Comparison of ENCODE assay signal across 8 cellular contexts in the genomic region with DNA sequence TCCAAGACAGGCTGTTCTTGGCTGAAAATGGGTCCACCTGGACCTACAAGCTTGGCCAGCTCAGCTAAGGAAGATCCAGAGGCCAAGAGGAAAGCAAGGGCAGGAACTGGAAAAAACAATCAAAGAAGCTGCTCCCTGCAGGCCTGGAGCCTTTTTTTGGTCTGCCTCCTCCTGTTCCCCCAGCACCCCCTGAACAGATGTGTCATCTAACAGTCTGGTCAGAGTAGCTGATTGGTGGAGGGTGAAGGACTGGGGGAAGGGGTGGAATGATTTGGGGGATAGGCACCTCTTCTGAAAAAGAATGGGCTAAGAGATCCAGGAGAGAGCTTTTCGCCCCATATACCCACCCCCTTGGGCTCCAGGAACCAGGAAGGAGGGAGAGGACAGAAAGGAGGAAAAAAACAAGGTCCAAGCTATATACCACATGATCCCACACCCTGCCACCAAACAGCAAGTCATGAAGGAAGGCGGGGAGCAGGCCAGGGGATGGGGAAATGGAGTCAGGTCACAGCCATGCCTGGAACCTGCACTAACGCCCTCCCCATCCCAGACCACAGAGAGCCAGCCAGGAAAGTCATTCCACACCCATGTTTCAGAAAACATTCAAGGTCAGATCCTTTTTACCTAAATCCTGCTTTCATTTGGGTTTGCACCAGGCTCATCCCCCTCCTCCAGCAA. TPM values are rescaled to one million over a fixed set of nuclear protein-coding genes. Genes with fewer than 3 reads are reported as not detected.
DNase-seq lines count a peak whose midpoint lies in the region; ATAC-seq and TF ChIP-seq lines count a peak whose summit lies in the region.

No MANE protein-coding gene starts in this region.

- H3K4me1 Mint-ChIP-seq in central memory CD8-positive, alpha-beta T cell = peaks cover 45% of the 10 kb centered on the region

- H3K36me3 Mint-ChIP-seq in central memory CD8-positive, alpha-beta T cell (ENCODE audit: insufficient read depth) = peaks cover 5% of the 10 kb centered on the region

- intact Hi-C loops in left ventricle myocardium inferior (cut with micrococcal nuclease) = no loop called here
- intact Hi-C loops in left ventricle myocardium superior (cut with micrococcal nuclease) = no loop called here

- peak overlapping the region; percentile 73 for H3K4me3 Mint-ChIP-seq in central memory CD8-positive, alpha-beta T cell

- ATAC-seq in left ventricle myocardium superior = no peak
- no peak for ATAC-seq in central memory CD8-positive, alpha-beta T cell (replicated peaks; ENCODE audit: extremely low read depth, poor library complexity, severe bottlenecking)
- ATAC-seq in HG02981 (IDR thresholded peaks at IDR 0.05; ENCODE audit: unreplicated experiment) = no peak

- H3K36me3 ChIP-seq in left ventricle myocardium inferior = no peaks in the 10 kb centered on the region

- peaks cover 63% of the 10 kb centered on the region for H3K4me1 ChIP-seq in left ventricle myocardium inferior

- no peak for TF ChIP-seq CTCF in left ventricle myocardium inferior (IDR thresholded peaks at IDR 0.05; ENCODE audit: borderline replicate concordance)

- no peaks in the 10 kb centered on the region for H3K27me3 Mint-ChIP-seq in central memory CD8-positive, alpha-beta T cell

- H3K9me3 Mint-ChIP-seq in central memory CD8-positive, alpha-beta T cell = no peaks in the 10 kb centered on the region

- H3K4me3 ChIP-seq in left ventricle myocardium inferior = peak overlapping the region; percentile 96

- H3K27ac ChIP-seq in left ventricle myocardium inferior (replicated peaks) = peak overlapping the region; percentile 83

- DNase-seq in left ventricle myocardium inferior = no peak
- no peak for DNase-seq in left ventricle myocardium superior
- no peak for DNase-seq in central memory CD8-positive, alpha-beta T cell (ENCODE audit: low spot score in 2 of 2)
- DNase-seq in mesenteric fat pad (ENCODE audit: low spot score) = peak; percentile 64
- no peak for DNase-seq in NCI-H1930 (lab: John Stamatoyannopoulos, UW)
- DNase-seq in NCI-H774 (lab: John Stamatoyannopoulos, UW) = no peak
- DNase-seq in NCI-H524 treated with DMSO at 0.1 percent for 48 hours (lab: John Stamatoyannopoulos, UW) = no peak

- no peaks in the 10 kb centered on the region for H3K9me3 ChIP-seq in left ventricle myocardium inferior (replicated peaks)

- H3K27ac Mint-ChIP-seq in central memory CD8-positive, alpha-beta T cell (ENCODE audit: low read depth) = no peak overlapping the region

- no peaks in the 10 kb centered on the region for H3K27me3 ChIP-seq in left ventricle myocardium inferior (ENCODE audit: low read depth)

RNA-seq across cellular contexts. Expression of a gene that starts 2.0 kb away (rescaled TPM):
- total RNA-seq in left ventricle myocardium inferior = 21.8 TPM
- total RNA-seq in left ventricle myocardium superior = 19.4 TPM
- 28.1 TPM for total RNA-seq in mesenteric fat pad

RNA-seq across cellular contexts. Expression of a gene that starts 39.2 kb away (rescaled TPM):
- total RNA-seq in left ventricle myocardium inferior (9.9 TPM), left ventricle myocardium superior (8.6 TPM), mesenteric fat pad (11.7 TPM)
